In the genomic region with DNA sequence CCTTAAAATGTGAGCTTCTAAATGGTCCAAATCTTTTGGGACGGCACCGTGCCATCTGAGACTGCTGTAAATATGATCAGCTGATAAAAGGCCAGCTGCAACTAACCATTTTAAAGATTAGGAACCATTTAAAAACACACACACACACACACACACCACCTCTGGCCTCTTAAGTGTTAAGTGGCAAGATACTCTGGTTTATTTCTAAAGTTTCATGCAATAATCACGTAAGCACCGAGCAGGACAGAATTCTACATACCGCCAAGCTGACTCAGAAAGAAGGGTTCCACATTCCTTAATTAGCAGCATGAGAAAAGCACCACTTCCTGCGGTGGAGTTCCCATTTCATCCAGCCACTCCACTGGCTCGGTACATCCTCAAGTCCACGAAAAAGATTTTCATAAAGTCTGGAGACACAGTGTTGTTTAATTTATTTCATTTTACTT, we compare ENCODE assay signal across 8 cellular contexts. TPM values are rescaled to one million over a fixed set of nuclear protein-coding genes. Genes with fewer than 3 reads are reported as not detected.
A peak's percentile ranks its signal among the peaks of the same experiment; 100 is the strongest.
DNase-seq lines count a peak whose midpoint lies in the region; ATAC-seq and TF ChIP-seq lines count a peak whose summit lies in the region.

No MANE protein-coding gene starts in this region.

- H3K36me3 ChIP-seq in HUES48 (ENCODE audit: control insufficient read depth, insufficient read depth, low read length) (no peaks in the 10 kb centered on the region), adrenal gland (replicated peaks in 1 of 2) (no peaks in the 10 kb centered on the region), uterus (no peaks in the 10 kb centered on the region), colonic mucosa (no peaks in the 10 kb centered on the region)

- H3K9ac ChIP-seq in HUES48 (ENCODE audit: low read depth, low read length): no peak overlapping the region
- no peak overlapping the region for H3K9ac ChIP-seq in colonic mucosa (ENCODE audit: low read depth in 2 of 2, low read length in 2 of 2)

- H3K27ac ChIP-seq in HUES48 (ENCODE audit: low read depth, low read length) (peak overlapping the region; percentile 56), adrenal gland (peak overlapping the region in 1 of 5 donors; percentile 16), uterus (peak overlapping the region; percentile 37 to 78), colonic mucosa (no peak overlapping the region)

- TF ChIP-seq POLR2A in adrenal gland (IDR thresholded peaks at IDR 0.05): no peak
- no peak for TF ChIP-seq POLR2A in uterus (IDR thresholded peaks at IDR 0.05)

- intact Hi-C loops in adrenal gland (cut with DNase I): no loop called here
- intact Hi-C loops in uterus (cut with DNase I; ENCODE audit: low total_unique reads): no loop called here
- intact Hi-C loops in colonic mucosa (cut with DNase I): no loop called here

- H3K9me3 ChIP-seq in HUES48 (ENCODE audit: control insufficient read depth, insufficient read depth, low read length): no peaks in the 10 kb centered on the region
- H3K9me3 ChIP-seq in adrenal gland (replicated peaks in 1 of 3): no peaks in the 10 kb centered on the region
- H3K9me3 ChIP-seq in uterus: no peaks in the 10 kb centered on the region
- no peaks in the 10 kb centered on the region for H3K9me3 ChIP-seq in colonic mucosa

- H3K27me3 ChIP-seq in HUES48 (ENCODE audit: control insufficient read depth, insufficient read depth, low read length) (no peaks in the 10 kb centered on the region), adrenal gland (no peaks in the 10 kb centered on the region), uterus (no peaks in the 10 kb centered on the region), colonic mucosa (no peaks in the 10 kb centered on the region)

- TF ChIP-seq CTCF in adrenal gland (IDR thresholded peaks at IDR 0.05) (no peak), uterus (IDR thresholded peaks at IDR 0.05) (no peak), colonic mucosa (IDR thresholded peaks at IDR 0.05) (no peak)

- peaks cover 37% of the 10 kb centered on the region for H3K4me1 ChIP-seq in HUES48 (ENCODE audit: control insufficient read depth, insufficient read depth, low read length)
- peaks cover 4% of the 10 kb centered on the region in 2 donors for H3K4me1 ChIP-seq in adrenal gland (replicated peaks in 1 of 2)
- H3K4me1 ChIP-seq in uterus: no peaks in the 10 kb centered on the region
- no peaks in the 10 kb centered on the region for H3K4me1 ChIP-seq in colonic mucosa

- H3K4me3 ChIP-seq in HUES48 (ENCODE audit: low read depth, low read length) (no peak overlapping the region), adrenal gland (no peak overlapping the region), uterus (no peak overlapping the region), colonic mucosa (no peak overlapping the region)

- ATAC-seq in left lobe of liver: peak; percentile 60

- peak; percentile 14 to 16 for DNase-seq in activated T-cell treated with anti-CD3 and anti-CD28 coated beads, Interleukin-2, amount 50 U/mL, for 48 hours
- no peak for DNase-seq in activated T-cell treated with anti-CD3 and anti-CD28 coated beads, Interleukin-2, amount 50 U/mL, for 1 hour
- DNase-seq in adrenal gland: peak in 5 of 7 donors; percentile 15 to 60 (median 37)
- peak; percentile 38 for DNase-seq in left lobe of liver (ENCODE audit: low spot score)
- peak; percentile 28 to 66 for DNase-seq in uterus
- no peak for DNase-seq in NCI-H1105 (lab: John Stamatoyannopoulos, UW)
- no peak for DNase-seq in colonic mucosa

- WGBS in adrenal gland, 4 donors: 41 to 51% (median 48%) methylated on average over 8 of the region's 8 CpGs

RNA-seq across cellular contexts. Expression of gene ZNF217, which starts 17.8 kb away (rescaled TPM):
- total RNA-seq in adrenal gland (10 to 100 TPM in 7 of 8 donors, 1 to 10 TPM in 1; 9.9 to 23.4 (median 13.7) TPM), left lobe of liver (11.1 TPM), uterus (10 to 100 TPM in 3 of 4 donors, 1 to 10 TPM in 1; 7.4 to 37.8 (median 18.4) TPM), colonic mucosa (10 to 100 TPM; 45.7 to 73.0 TPM)
- polyA plus RNA-seq in adrenal gland: 1 to 10 TPM; 3.5 to 5.5 (median 4.3) TPM

Comparison
In these comparisons a context has a peak if more than half of its experiments do, and no peak if none do; other contexts are left out.
1. DNase-seq: peak in activated T-cell treated with anti-CD3 and anti-CD28 coated beads, Interleukin-2, amount 50 U/mL, for 48 hours (2 of 2), adrenal gland (5 of 7), left lobe of liver (single experiment) and uterus (2 of 2); none in activated T-cell treated with anti-CD3 and anti-CD28 coated beads, Interleukin-2, amount 50 U/mL, for 1 hour (single experiment), NCI-H1105 (single experiment) and colonic mucosa (single experiment).